Comparison of ENCODE assay signal across 8 cellular contexts in the genomic region with DNA sequence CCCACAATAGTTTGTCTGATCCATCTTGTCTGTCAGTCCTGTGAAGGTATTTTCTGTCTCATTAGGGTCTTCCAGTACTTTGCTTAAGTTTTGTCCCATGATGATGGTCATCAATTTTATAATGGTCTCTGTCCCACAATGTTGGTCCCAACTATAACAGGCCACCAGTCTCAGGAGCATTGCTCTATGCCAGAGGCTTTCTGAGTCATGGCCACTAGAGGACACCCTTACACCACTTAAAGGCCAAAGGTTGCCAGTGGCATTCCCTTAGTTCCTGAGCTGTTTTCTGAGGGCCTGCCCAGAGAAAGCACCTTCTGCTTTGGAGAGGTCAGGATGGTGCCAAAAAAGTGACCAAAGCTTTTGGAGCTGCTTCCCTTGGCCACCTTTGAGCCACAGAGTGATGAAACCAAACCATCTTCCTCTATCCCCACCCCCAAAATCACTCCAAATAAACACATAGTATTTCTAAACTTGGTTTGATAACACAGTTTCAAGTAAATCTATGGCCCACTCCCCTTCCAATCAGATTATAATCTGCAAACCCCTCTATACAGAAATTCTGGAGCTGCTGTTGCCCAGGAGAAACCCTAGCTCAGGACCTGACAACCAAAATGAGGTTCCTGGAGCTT. TPM values are rescaled to one million over a fixed set of nuclear protein-coding genes. Genes with fewer than 3 reads are reported as not detected.
A peak's percentile ranks its signal among the peaks of the same experiment; 100 is the strongest.
DNase-seq lines count a peak whose midpoint lies in the region; ATAC-seq and TF ChIP-seq lines count a peak whose summit lies in the region.

No MANE protein-coding gene starts in this region.

- H3K27me3 Mint-ChIP-seq in GM23338 (ENCODE audit: insufficient read depth, low read depth, poor library complexity), result peaks cover 5% of the 10 kb centered on the region
- no peaks in the 10 kb centered on the region for H3K27me3 Mint-ChIP-seq in activated T-helper 2 cell treated with anti-CD3 and anti-CD28 coated beads, Interferon-gamma antibody, Interleukin-2, Interleukin-4, amounts not matched to agents 10 μg/mL and 5 μg/mL and 100 μg/mL, durations not matched to agents 14 hours and 24 hours and 36 hours (ENCODE audit: low read depth)

- H3K9me3 Mint-ChIP-seq in GM23338, result no peaks in the 10 kb centered on the region
- H3K9me3 Mint-ChIP-seq in activated T-helper 2 cell treated with anti-CD3 and anti-CD28 coated beads, Interferon-gamma antibody, Interleukin-2, Interleukin-4, amounts not matched to agents 10 μg/mL and 5 μg/mL and 100 μg/mL, durations not matched to agents 14 hours and 24 hours and 36 hours, result no peaks in the 10 kb centered on the region

- TF ChIP-seq CTCF in GM23338 (conservative IDR thresholded peaks at IDR 0.05; ENCODE audit: low read depth in 2 of 2), result peak; percentile 97 to 100
- peak; percentile 93 for TF ChIP-seq CTCF in astrocyte of the spinal cord (IDR thresholded peaks at IDR 0.05; ENCODE audit: low read depth, low read length)

- H3K27ac ChIP-seq in GM23338 (ENCODE audit: low read depth), result no peak overlapping the region
- H3K27ac ChIP-seq in SJCRH30, result no peak overlapping the region

- DNase-seq in GM03348 (ENCODE audit: low spot score) (peak; percentile 82), GM23338 (ENCODE audit: low spot score) (peak; percentile 92), LHCN-M2 (ENCODE audit: low read depth) (peak; percentile 66), SJCRH30 (peak; percentile 61 to 84), astrocyte of the spinal cord (ENCODE audit: low read depth, low spot score) (peak; percentile 66), hypothalamus (lab: John Stamatoyannopoulos, UW) (peak in 31 of 51 donors; percentile 3 to 73 (median 39)), smooth muscle cell of the brain vasculature (ENCODE audit: low read depth, low spot score) (peak; percentile 31)
- DNase-seq in activated T-helper 2 cell treated with anti-CD3 and anti-CD28 coated beads, Interferon-gamma antibody, Interleukin-2, Interleukin-4, amounts not matched to agents 10 μg/mL and 5 μg/mL and 100 μg/mL, durations not matched to agents 14 hours and 24 hours and 36 hours (ENCODE audit: low spot score), result no peak

- peak; percentile 96 for ATAC-seq in GM23338

- H4K20me1 ChIP-seq in GM23338 (replicated peaks; ENCODE audit: insufficient read depth), result no peaks in the 10 kb centered on the region; the same call in 1 of the 2 replicates

- H3K4me2 ChIP-seq in GM23338, result no peak overlapping the region

- H3K4me3 Mint-ChIP-seq in GM23338, result no peak overlapping the region
- H3K4me3 Mint-ChIP-seq in activated T-helper 2 cell treated with anti-CD3 and anti-CD28 coated beads, Interferon-gamma antibody, Interleukin-2, Interleukin-4, amounts not matched to agents 10 μg/mL and 5 μg/mL and 100 μg/mL, durations not matched to agents 14 hours and 24 hours and 36 hours (ENCODE audit: low read depth), result no peak overlapping the region

- H3K36me3 Mint-ChIP-seq in GM23338 (ENCODE audit: low read depth), result no peaks in the 10 kb centered on the region
- no peaks in the 10 kb centered on the region for H3K36me3 Mint-ChIP-seq in activated T-helper 2 cell treated with anti-CD3 and anti-CD28 coated beads, Interferon-gamma antibody, Interleukin-2, Interleukin-4, amounts not matched to agents 10 μg/mL and 5 μg/mL and 100 μg/mL, durations not matched to agents 14 hours and 24 hours and 36 hours (ENCODE audit: low read depth)

- H3F3A ChIP-seq in GM23338 (replicated peaks; ENCODE audit: low read depth), result no peaks in the 10 kb centered on the region

- in situ Hi-C loops in astrocyte of the spinal cord (cut with HindIII; ENCODE audit: low sequenced_read_pairs), result no loop called here

- 0 out of 2 replicates have a peak, but pooled peaks cover 2% of the 10 kb centered on the region for H3K27me3 ChIP-seq in GM23338 (ENCODE audit: insufficient read depth)
- H3K27me3 ChIP-seq in SJCRH30, result no peaks in the 10 kb centered on the region

- no peaks in the 10 kb centered on the region for H3K79me2 ChIP-seq in GM23338 (replicated peaks; ENCODE audit: insufficient read depth)

- H3K27ac Mint-ChIP-seq in GM23338, result no peak overlapping the region
- H3K27ac Mint-ChIP-seq in activated T-helper 2 cell treated with anti-CD3 and anti-CD28 coated beads, Interferon-gamma antibody, Interleukin-2, Interleukin-4, amounts not matched to agents 10 μg/mL and 5 μg/mL and 100 μg/mL, durations not matched to agents 14 hours and 24 hours and 36 hours, result no peak overlapping the region

- intact Hi-C loops in activated T-helper 2 cell treated with anti-CD3 and anti-CD28 coated beads, Interferon-gamma antibody, Interleukin-2, Interleukin-4, amounts not matched to agents 10 μg/mL and 5 μg/mL and 100 μg/mL, durations not matched to agents 14 hours and 24 hours and 36 hours (cut with micrococcal nuclease), result loop anchor here (1.0 kb wide), 1 partner anchor 93 kb away; no protein-coding TSS in a partner anchor

- H3K9me3 ChIP-seq in SJCRH30 (replicated peaks), result no peaks in the 10 kb centered on the region

- H3K4me1 ChIP-seq in GM23338 (ENCODE audit: insufficient read depth) (no peaks in the 10 kb centered on the region), SJCRH30 (no peaks in the 10 kb centered on the region)

- H3K36me3 ChIP-seq in GM23338 (ENCODE audit: insufficient read depth) (no peaks in the 10 kb centered on the region), SJCRH30 (no peaks in the 10 kb centered on the region)

- H3K4me1 Mint-ChIP-seq in GM23338, result no peaks in the 10 kb centered on the region
- H3K4me1 Mint-ChIP-seq in activated T-helper 2 cell treated with anti-CD3 and anti-CD28 coated beads, Interferon-gamma antibody, Interleukin-2, Interleukin-4, amounts not matched to agents 10 μg/mL and 5 μg/mL and 100 μg/mL, durations not matched to agents 14 hours and 24 hours and 36 hours (ENCODE audit: low read depth), result no peaks in the 10 kb centered on the region

- H3K9me2 ChIP-seq in GM23338 (ENCODE audit: insufficient read depth), result no peaks in the 10 kb centered on the region

- no peak overlapping the region for H2AFZ ChIP-seq in GM23338

- H3K4me3 ChIP-seq in GM23338 (no peak overlapping the region), SJCRH30 (no peak overlapping the region), astrocyte of the spinal cord (ENCODE audit: low read depth, low read length) (no peak overlapping the region)

TF ChIP-seq in GM23338, 12 proteins besides CTCF, POLR2A, EP300 and RAD21 (continues in another document):
- TF ChIP-seq NANOG (IDR thresholded peaks at IDR 0.05; ENCODE audit: borderline replicate concordance), result no peak

RNA-seq across cellular contexts. Expression of a gene that starts 19.3 kb away (rescaled TPM):
- 351 and 555 TPM in 2 replicates for total RNA-seq in GM23338 (2014; rRNA removed; shearing (Covaris generic))
- polyA plus RNA-seq in GM23338 (2016; fragmentation: Nextera tagmentation; extraction: Ambion mirVana), result 235 and 237 TPM in 2 replicates
- 220 and 355 TPM in 2 replicates for total RNA-seq in LHCN-M2 (2014; rRNA removed)
- 450 TPM for polyA plus RNA-seq in LHCN-M2 (2012)
- 358 and 370 TPM in 2 replicates for total RNA-seq in SJCRH30 (2014; rRNA removed; shearing (Covaris generic))
- 237 and 239 TPM in 2 replicates for total RNA-seq in activated T-helper 2 cell treated with anti-CD3 and anti-CD28 coated beads, Interferon-gamma antibody, Interleukin-2, Interleukin-4, amounts not matched to agents 10 μg/mL and 5 μg/mL and 100 μg/mL, durations not matched to agents 14 hours and 24 hours and 36 hours

RNA-seq across cellular contexts. Expression of a gene that starts 41.2 kb away (rescaled TPM):
- 2.7 and 4.3 TPM in 2 replicates for total RNA-seq in GM23338 (2014; rRNA removed; shearing (Covaris generic))
- polyA plus RNA-seq in GM23338 (2016; fragmentation: Nextera tagmentation; extraction: Ambion mirVana), result 0.56 and 1.1 TPM in 2 replicates
- total RNA-seq in LHCN-M2 (2014; rRNA removed), result 2.7 and 10.7 TPM in 2 replicates
- 5.9 TPM for polyA plus RNA-seq in LHCN-M2 (2012)
- total RNA-seq in SJCRH30 (2014; rRNA removed; shearing (Covaris generic)), result not detected in 2 replicates
- total RNA-seq in activated T-helper 2 cell treated with anti-CD3 and anti-CD28 coated beads, Interferon-gamma antibody, Interleukin-2, Interleukin-4, amounts not matched to agents 10 μg/mL and 5 μg/mL and 100 μg/mL, durations not matched to agents 14 hours and 24 hours and 36 hours, result not detected in 2 replicates
